21 cellular contexts compared by ENCODE assay signal in the genomic region with DNA sequence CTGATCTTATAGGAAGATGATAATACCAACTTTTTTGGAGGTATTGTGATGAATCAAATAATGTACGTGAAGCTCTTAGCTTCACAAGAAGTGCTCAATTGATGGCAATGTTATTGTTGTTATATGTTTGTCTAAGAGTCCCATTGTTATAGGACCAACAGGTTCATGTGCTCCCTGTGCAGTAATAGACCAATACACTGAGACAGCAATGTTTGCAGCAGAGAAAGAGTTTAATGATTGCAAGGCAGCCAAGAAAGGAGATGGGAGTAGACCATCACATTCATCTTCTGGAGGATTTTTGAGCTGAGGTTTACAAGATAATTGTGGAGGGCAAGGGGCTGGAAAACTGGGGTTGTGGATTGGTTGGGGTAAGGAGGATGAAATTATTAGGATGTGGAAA.
A peak's percentile ranks its signal among the peaks of the same experiment; 100 is the strongest.
DNase-seq lines count a peak whose midpoint lies in the region; ATAC-seq and TF ChIP-seq lines count a peak whose summit lies in the region.
"Had no signal": no experiment of that assay in that cellular context is flagged by ENCODE, and none has a peak within 500 bp of the region (broad histone marks: within the 10 kb centered on the region; RNA-seq: fewer than 3 reads in every experiment).

No MANE protein-coding gene starts in this region.

- H3K27ac ChIP-seq in HEK293 (ENCODE audit: extremely low read depth, low read depth, low read length) (no peak overlapping the region), suprapubic skin (peak overlapping the region; percentile 7), GM23338 (ENCODE audit: low read depth) (no peak overlapping the region)
- H3K27ac ChIP-seq: A549; BLaER1 treated with 17β-estradiol and CSF1 and Interleukin-3, amounts not matched to agents 10 nM and 100 nM had no signal

- no peak overlapping the region for H2AFZ ChIP-seq in GM23338

- TF ChIP-seq POLR2A in suprapubic skin (IDR thresholded peaks at IDR 0.05): no peak

- WGBS in suprapubic skin: 100% methylated on average over 1 of the region's 1 CpG

- ATAC-seq in GM23338: no peak
- ATAC-seq: A549 had no signal

- DNase-seq in suprapubic skin (ENCODE audit: low spot score in 2 of 2) (no peak), NOMO-1 treated with DMSO at 0.1 percent for 48 hours (lab: John Stamatoyannopoulos, UW; ENCODE audit: unreplicated experiment) (no peak), GM23338 (ENCODE audit: low spot score) (no peak), NCI-H187 (lab: John Stamatoyannopoulos, UW) (no peak)
- DNase-seq: 8988T; ACHN; AML-193; BE2C; CD4-positive, alpha-beta T cell; CD8-positive, alpha-beta memory T cell; DMS53; DMS79 treated with DMSO at 0.1 percent for 48 hours; GF-D8; H7; HCEC 1CT; HFFc6 had no signal

- H3K27ac Mint-ChIP-seq in brain: peak overlapping the region in 3 of 5 experiments; percentile 25 to 58 (median 33)
- H3K27ac Mint-ChIP-seq in GM23338: no peak overlapping the region
- H3K27ac Mint-ChIP-seq: CD14-positive monocyte; CD4-positive, alpha-beta T cell; CD8-positive, alpha-beta memory T cell; HFFc6 had no signal

- H3K9me3 Mint-ChIP-seq in brain: peaks cover 0 to 15% (median 9%) of the 10 kb centered on the region in 5 experiments
- peaks cover 4% of the 10 kb centered on the region for H3K9me3 Mint-ChIP-seq in GM23338

- H3K27me3 ChIP-seq in suprapubic skin (no peaks in the 10 kb centered on the region), GM23338 (ENCODE audit: insufficient read depth) (no peaks in the 10 kb centered on the region)
- H3K27me3 ChIP-seq: BE2C; BLaER1 treated with 17β-estradiol and CSF1 and Interleukin-3, amounts not matched to agents 10 nM and 100 nM had no signal

- no peaks in the 10 kb centered on the region for H3K36me3 Mint-ChIP-seq in brain
- peaks cover 7% of the 10 kb centered on the region; the same call in 1 of the 3 replicates for H3K36me3 Mint-ChIP-seq in GM23338 (ENCODE audit: low read depth)
- H3K36me3 Mint-ChIP-seq: CD14-positive monocyte had no signal

- peaks cover 10% of the 10 kb centered on the region for H3K27me3 Mint-ChIP-seq in brain
- H3K27me3 Mint-ChIP-seq in GM23338 (ENCODE audit: insufficient read depth, low read depth, poor library complexity): peaks cover 10% of the 10 kb centered on the region

- H3K79me2 ChIP-seq in GM23338 (replicated peaks; ENCODE audit: insufficient read depth): no peaks in the 10 kb centered on the region

- no peak for TF ChIP-seq CTCF in HEK293 (tag by site-specific recombination; IDR thresholded peaks at IDR 0.05)
- TF ChIP-seq CTCF in brain (conservative IDR thresholded peaks at IDR 0.05): no peak
- TF ChIP-seq CTCF in suprapubic skin (IDR thresholded peaks at IDR 0.05): no peak
- no peak for TF ChIP-seq CTCF in GM23338 (conservative IDR thresholded peaks at IDR 0.05; ENCODE audit: low read depth in 2 of 2)

- POLR2A ChIA-PET in HEK293 (lab: Yijun Ruan, JAX): no interaction called here

- H3K4me2 ChIP-seq in GM23338: no peak overlapping the region
- H3K4me2 ChIP-seq: A549 had no signal

- H3K4me1 ChIP-seq in HEK293 (ENCODE audit: control insufficient read depth, insufficient read depth, low read length) (no peaks in the 10 kb centered on the region), suprapubic skin (peaks cover 2% of the 10 kb centered on the region), GM23338 (ENCODE audit: insufficient read depth) (peaks cover 12% of the 10 kb centered on the region)
- H3K4me1 ChIP-seq: A549, BE2C had no signal

- no peaks in the 10 kb centered on the region for H4K20me1 ChIP-seq in GM23338 (replicated peaks; ENCODE audit: insufficient read depth)
- H4K20me1 ChIP-seq: BLaER1 treated with 17β-estradiol and CSF1 and Interleukin-3, amounts not matched to agents 10 nM and 100 nM had no signal

- H3K9me3 ChIP-seq in HEK293 (ENCODE audit: control insufficient read depth, insufficient read depth, low read depth, low read length) (no peaks in the 10 kb centered on the region), suprapubic skin (no peaks in the 10 kb centered on the region)
- H3K9me3 ChIP-seq: BE2C had no signal

- no peak for TF ChIP-seq EP300 in suprapubic skin (IDR thresholded peaks at IDR 0.05)

- H3K4me1 Mint-ChIP-seq in brain (peaks cover 15% of the 10 kb centered on the region), GM23338 (peaks cover 11% of the 10 kb centered on the region; the same call in 2 of the 3 replicates)
- H3K4me1 Mint-ChIP-seq: CD14-positive monocyte; CD8-positive, alpha-beta memory T cell had no signal

- H3F3A ChIP-seq in GM23338 (replicated peaks; ENCODE audit: low read depth): no peaks in the 10 kb centered on the region

- H3K9me2 ChIP-seq in GM23338 (ENCODE audit: insufficient read depth): peaks cover 5% of the 10 kb centered on the region; the same call in 1 of the 2 replicates

- CTCF ChIA-PET in HEK293 (lab: Yijun Ruan, JAX): interaction anchor here (0.7 to 1.4 kb wide), 3 partner anchors 8 to 583 kb away, joined by 3 to 4 read pairs (median 3); no protein-coding TSS in a partner anchor

- H3K36me3 ChIP-seq in HEK293 (ENCODE audit: control insufficient read depth in 2 of 2, insufficient read depth in 1 of 2, low read length in 2 of 2) (no peaks in the 10 kb centered on the region), suprapubic skin (no peaks in the 10 kb centered on the region), GM23338 (ENCODE audit: insufficient read depth) (no peaks in the 10 kb centered on the region)
- H3K36me3 ChIP-seq: BE2C; BLaER1 treated with 17β-estradiol and CSF1 and Interleukin-3, amounts not matched to agents 10 nM and 100 nM had no signal

- no peak overlapping the region for H3K4me3 Mint-ChIP-seq in brain
- H3K4me3 Mint-ChIP-seq in GM23338: no peak overlapping the region
- H3K4me3 Mint-ChIP-seq: CD14-positive monocyte; CD4-positive, alpha-beta T cell; CD8-positive, alpha-beta memory T cell; HFFc6 had no signal

- H3K4me3 ChIP-seq in HEK293 (ENCODE audit: low read depth, low read length): no peak overlapping the region
- no peak overlapping the region for H3K4me3 ChIP-seq in suprapubic skin
- H3K4me3 ChIP-seq in GM23338: no peak overlapping the region
- H3K4me3 ChIP-seq: A549; BLaER1 treated with 17β-estradiol and CSF1 and Interleukin-3, amounts not matched to agents 10 nM and 100 nM had no signal

TF ChIP-seq in HEK293, 187 proteins besides CTCF, POLR2A, EP300 and RAD21 (continues in another document):
- no peak for TF ChIP-seq ZNF146 (tag by site-specific recombination; IDR thresholded peaks at IDR 0.05)
- TF ChIP-seq ZNF426 (tag by site-specific recombination; IDR thresholded peaks at IDR 0.05): no peak
- TF ChIP-seq, protein P1, sequence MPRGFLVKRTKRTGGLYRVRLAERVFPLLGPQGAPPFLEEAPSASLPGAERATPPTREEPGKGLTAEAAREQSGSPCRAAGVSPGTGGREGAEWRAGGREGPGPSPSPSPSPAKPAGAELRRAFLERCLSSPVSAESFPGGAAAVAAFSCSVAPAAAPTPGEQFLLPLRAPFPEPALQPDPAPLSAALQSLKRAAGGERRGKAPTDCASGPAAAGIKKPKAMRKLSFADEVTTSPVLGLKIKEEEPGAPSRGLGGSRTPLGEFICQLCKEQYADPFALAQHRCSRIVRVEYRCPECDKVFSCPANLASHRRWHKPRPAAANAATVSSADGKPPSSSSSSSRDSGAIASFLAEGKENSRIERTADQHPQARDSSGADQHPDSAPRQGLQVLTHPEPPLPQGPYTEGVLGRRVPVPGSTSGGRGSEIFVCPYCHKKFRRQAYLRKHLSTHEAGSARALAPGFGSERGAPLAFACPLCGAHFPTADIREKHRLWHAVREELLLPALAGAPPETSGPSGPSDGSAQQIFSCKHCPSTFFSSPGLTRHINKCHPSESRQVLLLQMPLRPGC (tag by site-specific recombination; IDR thresholded peaks at IDR 0.05): no peak
- no peak for TF ChIP-seq ZNF354C (tag by site-specific recombination; IDR thresholded peaks at IDR 0.05; ENCODE audit: borderline replicate concordance, low read depth)
- no peak for TF ChIP-seq IKZF3 (tag by site-specific recombination; IDR thresholded peaks at IDR 0.05)
- TF ChIP-seq TRIM28 (IDR thresholded peaks at IDR 0.05; ENCODE audit: borderline replicate concordance, low read length): peak; percentile 92; the same call in 1 of the 2 replicates

TF ChIP-seq in GM23338, 12 proteins besides CTCF, POLR2A, EP300 and RAD21 (continues in another document):
- TF ChIP-seq, protein P2, sequence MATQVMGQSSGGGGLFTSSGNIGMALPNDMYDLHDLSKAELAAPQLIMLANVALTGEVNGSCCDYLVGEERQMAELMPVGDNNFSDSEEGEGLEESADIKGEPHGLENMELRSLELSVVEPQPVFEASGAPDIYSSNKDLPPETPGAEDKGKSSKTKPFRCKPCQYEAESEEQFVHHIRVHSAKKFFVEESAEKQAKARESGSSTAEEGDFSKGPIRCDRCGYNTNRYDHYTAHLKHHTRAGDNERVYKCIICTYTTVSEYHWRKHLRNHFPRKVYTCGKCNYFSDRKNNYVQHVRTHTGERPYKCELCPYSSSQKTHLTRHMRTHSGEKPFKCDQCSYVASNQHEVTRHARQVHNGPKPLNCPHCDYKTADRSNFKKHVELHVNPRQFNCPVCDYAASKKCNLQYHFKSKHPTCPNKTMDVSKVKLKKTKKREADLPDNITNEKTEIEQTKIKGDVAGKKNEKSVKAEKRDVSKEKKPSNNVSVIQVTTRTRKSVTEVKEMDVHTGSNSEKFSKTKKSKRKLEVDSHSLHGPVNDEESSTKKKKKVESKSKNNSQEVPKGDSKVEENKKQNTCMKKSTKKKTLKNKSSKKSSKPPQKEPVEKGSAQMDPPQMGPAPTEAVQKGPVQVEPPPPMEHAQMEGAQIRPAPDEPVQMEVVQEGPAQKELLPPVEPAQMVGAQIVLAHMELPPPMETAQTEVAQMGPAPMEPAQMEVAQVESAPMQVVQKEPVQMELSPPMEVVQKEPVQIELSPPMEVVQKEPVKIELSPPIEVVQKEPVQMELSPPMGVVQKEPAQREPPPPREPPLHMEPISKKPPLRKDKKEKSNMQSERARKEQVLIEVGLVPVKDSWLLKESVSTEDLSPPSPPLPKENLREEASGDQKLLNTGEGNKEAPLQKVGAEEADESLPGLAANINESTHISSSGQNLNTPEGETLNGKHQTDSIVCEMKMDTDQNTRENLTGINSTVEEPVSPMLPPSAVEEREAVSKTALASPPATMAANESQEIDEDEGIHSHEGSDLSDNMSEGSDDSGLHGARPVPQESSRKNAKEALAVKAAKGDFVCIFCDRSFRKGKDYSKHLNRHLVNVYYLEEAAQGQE (IDR thresholded peaks at IDR 0.05; ENCODE audit: unreplicated experiment): no peak
- TF ChIP-seq EZH2 (IDR thresholded peaks at IDR 0.05; ENCODE audit: low read depth, unreplicated experiment) (no peak), POLR2AphosphoS5 (IDR thresholded peaks at IDR 0.05; ENCODE audit: low read depth) (no peak), CREB1 (CRISPR knock-in tag; IDR thresholded peaks at IDR 0.05; ENCODE audit: low read depth) (no peak), STAT1 (IDR thresholded peaks at IDR 0.05; ENCODE audit: unreplicated experiment) (no peak), JUNB (IDR thresholded peaks at IDR 0.05; ENCODE audit: unreplicated experiment) (no peak), EZH2phosphoT487 (IDR thresholded peaks at IDR 0.05; ENCODE audit: unreplicated experiment) (no peak)
